ENCODE assay signal across 29 cellular contexts in genomic region chr4:55438314-55438713, GRCh38. TPM values are rescaled to one million over a fixed set of nuclear protein-coding genes. Genes with fewer than 3 reads are reported as not detected.
DNase-seq lines count a peak whose midpoint lies in the region; ATAC-seq and TF ChIP-seq lines count a peak whose summit lies in the region.
"Had no signal": no experiment of that assay in that cellular context is flagged by ENCODE, and none has a peak within 500 bp of the region (broad histone marks: within the 10 kb centered on the region; RNA-seq: fewer than 3 reads in every experiment).

No MANE protein-coding gene starts in this region.

- no peak overlapping the region for H2AFZ ChIP-seq in hepatocyte

- H3K27me3 Mint-ChIP-seq in CD8-positive, alpha-beta T cell (ENCODE audit: low read depth): no peaks in the 10 kb centered on the region
- no peaks in the 10 kb centered on the region for H3K27me3 Mint-ChIP-seq in progenitor cell of endocrine pancreas
- no peaks in the 10 kb centered on the region for H3K27me3 Mint-ChIP-seq in CD14-positive monocyte (ENCODE audit: low read depth in 3 of 3)
- H3K27me3 Mint-ChIP-seq: activated CD8-positive, alpha-beta T cell treated with anti-CD3 and anti-CD28 coated beads for 36 hours; activated naive CD8-positive, alpha-beta T cell treated with anti-CD3 and anti-CD28 coated beads, Interleukin-2, amount 50 U/mL, for 24 hours; brain; effector memory CD8-positive, alpha-beta T cell; T-cell had no signal

- TF ChIP-seq POLR2A in Peyer's patch (IDR thresholded peaks at IDR 0.05): no peak

- H3K9me2 ChIP-seq in hepatocyte (replicated peaks; ENCODE audit: insufficient read depth): no peaks in the 10 kb centered on the region

- H3K4me2 ChIP-seq in hepatocyte: peak overlapping the region; percentile 39
- H3K4me2 ChIP-seq: BLaER1 treated with 17β-estradiol and CSF1 and Interleukin-3, amounts not matched to agents 10 nM and 100 nM had no signal

- no peak overlapping the region for H3K4me3 ChIP-seq in CD8-positive, alpha-beta T cell (ENCODE audit: low read depth, low read length)
- H3K4me3 ChIP-seq in Peyer's patch (no peak overlapping the region), hepatocyte (no peak overlapping the region), left lung (no peak overlapping the region)
- H3K4me3 ChIP-seq: BLaER1 treated with 17β-estradiol and CSF1 and Interleukin-3, amounts not matched to agents 10 nM and 100 nM; esophagus muscularis mucosa; vagina had no signal

- H3K4me1 ChIP-seq in CD8-positive, alpha-beta T cell (ENCODE audit: insufficient read depth, low read length): no peaks in the 10 kb centered on the region
- H3K4me1 ChIP-seq in Peyer's patch (peaks cover 0 to 5% (median 0%) of the 10 kb centered on the region in 4 donors), hepatocyte (ENCODE audit: insufficient read depth) (peaks cover 6% of the 10 kb centered on the region), left lung (no peaks in the 10 kb centered on the region)
- H3K4me1 ChIP-seq: vagina had no signal

- H3K4me1 Mint-ChIP-seq in CD8-positive, alpha-beta T cell (ENCODE audit: low read depth): peaks cover 14% of the 10 kb centered on the region
- H3K4me1 Mint-ChIP-seq in progenitor cell of endocrine pancreas (ENCODE audit: low read depth): peaks cover 18% of the 10 kb centered on the region
- peaks cover 5% of the 10 kb centered on the region for H3K4me1 Mint-ChIP-seq in CD14-positive monocyte
- H3K4me1 Mint-ChIP-seq: brain, mesothelial cell of epicardium, nephron had no signal

- POLR2A ChIA-PET in CD8-positive, alpha-beta T cell (lab: Charles Lee): no interaction called here

- H3K36me3 ChIP-seq in CD8-positive, alpha-beta T cell (ENCODE audit: insufficient read depth, low read length): peaks cover 5% of the 10 kb centered on the region
- peaks cover 0 to 41% (median 0%) of the 10 kb centered on the region in 3 donors for H3K36me3 ChIP-seq in Peyer's patch
- no peaks in the 10 kb centered on the region for H3K36me3 ChIP-seq in hepatocyte (replicated peaks; ENCODE audit: insufficient read depth, low read depth)
- peaks cover 0 to 58% of the 10 kb centered on the region in 2 donors for H3K36me3 ChIP-seq in left lung

- CTCF ChIA-PET in CD8-positive, alpha-beta T cell (lab: Charles Lee): interaction anchor here (1.6 to 2.2 kb wide), 2 partner anchors 43 to 116 kb away, joined by 4 to 5 read pairs; partner anchors contain the start of gene TMEM165

- intact Hi-C loops in CD8-positive, alpha-beta T cell (cut with DNase I, micrococcal nuclease): loop anchor here in 1 of 2 experiments (2.0 to 5.0 kb wide), 2 partner anchors 14 to 41 kb away; partner anchors contain the start of gene TMEM165
- intact Hi-C loops in CD14-positive monocyte (cut with micrococcal nuclease) (no loop called here), left lung (cut with DNase I) (no loop called here)

- no peaks in the 10 kb centered on the region for H4K20me1 ChIP-seq in hepatocyte (ENCODE audit: insufficient read depth, poor library complexity, severe bottlenecking)

- H3K9me3 Mint-ChIP-seq in CD8-positive, alpha-beta T cell: no peaks in the 10 kb centered on the region
- H3K9me3 Mint-ChIP-seq in progenitor cell of endocrine pancreas (ENCODE audit: low read depth) (no peaks in the 10 kb centered on the region), CD14-positive monocyte (no peaks in the 10 kb centered on the region)
- H3K9me3 Mint-ChIP-seq: activated CD8-positive, alpha-beta T cell treated with anti-CD3 and anti-CD28 coated beads for 36 hours; activated naive CD8-positive, alpha-beta T cell treated with anti-CD3 and anti-CD28 coated beads, Interleukin-2, amount 50 U/mL, for 24 hours; brain; effector memory CD8-positive, alpha-beta T cell; mesothelial cell of epicardium; nephron; T-cell had no signal

- no peak overlapping the region for H3K27ac ChIP-seq in CD8-positive, alpha-beta T cell (ENCODE audit: low read depth, low read length)
- H3K27ac ChIP-seq in Peyer's patch: peak overlapping the region in 3 of 4 donors; percentile 25 to 70 (median 68)
- H3K27ac ChIP-seq in hepatocyte: peak overlapping the region; percentile 95
- H3K27ac ChIP-seq in left lung: no peak overlapping the region
- H3K27ac ChIP-seq: BLaER1 treated with 17β-estradiol and CSF1 and Interleukin-3, amounts not matched to agents 10 nM and 100 nM; esophagus muscularis mucosa; vagina had no signal

- H3K9me3 ChIP-seq in CD8-positive, alpha-beta T cell (ENCODE audit: low read length): no peaks in the 10 kb centered on the region
- H3K9me3 ChIP-seq in Peyer's patch (no peaks in the 10 kb centered on the region), hepatocyte (ENCODE audit: low read depth) (no peaks in the 10 kb centered on the region), left lung (no peaks in the 10 kb centered on the region)
- H3K9me3 ChIP-seq: BLaER1 treated with 17β-estradiol and CSF1 and Interleukin-3, amounts not matched to agents 10 nM and 100 nM; esophagus muscularis mucosa; vagina had no signal

- peaks cover 68% of the 10 kb centered on the region for H3K36me3 Mint-ChIP-seq in CD8-positive, alpha-beta T cell
- H3K36me3 Mint-ChIP-seq in progenitor cell of endocrine pancreas (ENCODE audit: insufficient read depth) (peaks cover 18% of the 10 kb centered on the region), CD14-positive monocyte (peaks cover 50 to 51% of the 10 kb centered on the region in 2 donors)

- no peak overlapping the region for H3K4me3 Mint-ChIP-seq in CD8-positive, alpha-beta T cell
- H3K4me3 Mint-ChIP-seq in progenitor cell of endocrine pancreas (ENCODE audit: low read depth) (no peak overlapping the region), CD14-positive monocyte (no peak overlapping the region)
- H3K4me3 Mint-ChIP-seq: activated CD8-positive, alpha-beta T cell treated with anti-CD3 and anti-CD28 coated beads for 36 hours; activated naive CD8-positive, alpha-beta T cell treated with anti-CD3 and anti-CD28 coated beads, Interleukin-2, amount 50 U/mL, for 24 hours; brain; effector memory CD8-positive, alpha-beta T cell; mesothelial cell of epicardium; nephron; T-cell had no signal

- 61% methylated on average over 2 of the region's 2 CpGs for WGBS in hepatocyte (ENCODE audit: low lambda C conversion rate, missing lambda C conversion rate)

- ATAC-seq in CD8-positive, alpha-beta T cell: no peak
- ATAC-seq in GM18519 (IDR thresholded peaks at IDR 0.05; ENCODE audit: low FRiP score, unreplicated experiment) (no peak), left lung (no peak)
- ATAC-seq: activated CD8-positive, alpha-beta T cell treated with anti-CD3 and anti-CD28 coated beads for 36 hours; effector memory CD8-positive, alpha-beta T cell; left lobe of liver; T-cell had no signal

- DNase-seq in CD8-positive, alpha-beta T cell: no peak
- no peak for DNase-seq in Peyer's patch
- peak; percentile 34 for DNase-seq in hepatocyte (ENCODE audit: low spot score)
- DNase-seq in progenitor cell of endocrine pancreas (ENCODE audit: low spot score, unreplicated experiment): no peak
- DNase-seq in DMS53 treated with DMSO at 0.1 percent for 48 hours (lab: John Stamatoyannopoulos, UW; ENCODE audit: unreplicated experiment): no peak
- no peak for DNase-seq in CD14-positive monocyte (ENCODE audit: low spot score)
- DNase-seq in left lung: no peak
- DNase-seq: activated CD4-positive, alpha-beta T cell treated with anti-CD3 and anti-CD28 coated beads for 1 hour; activated CD8-positive, alpha-beta T cell treated with anti-CD3 and anti-CD28 coated beads for 36 hours; activated gamma-delta T cell treated with Interleukin-2 at 50 U/mL for 16 hours; activated naive CD8-positive, alpha-beta T cell treated with anti-CD3 and anti-CD28 coated beads, Interleukin-2, amount 50 U/mL, for 24 hours; effector memory CD8-positive, alpha-beta T cell; EL; foreskin melanocyte; Karpas-422; NCI-H1694 treated with DMSO at 0.1 percent for 48 hours; NCI-H2171 treated with DMSO at 0.1 percent for 48 hours; NCI-H526 treated with DMSO at 0.1 percent for 48 hours; posterior cingulate gyrus; substantia nigra; T-cell had no signal

- TF ChIP-seq CTCF in CD8-positive, alpha-beta T cell (IDR thresholded peaks at IDR 0.05): no peak
- TF ChIP-seq CTCF in Peyer's patch (IDR thresholded peaks at IDR 0.05) (no peak), hepatocyte (IDR thresholded peaks at IDR 0.05; ENCODE audit: poor library complexity) (no peak), progenitor cell of endocrine pancreas (IDR thresholded peaks at IDR 0.05; ENCODE audit: unreplicated experiment) (no peak), CD14-positive monocyte (IDR thresholded peaks at IDR 0.05) (no peak), left lung (IDR thresholded peaks at IDR 0.05) (no peak)

- H3K79me2 ChIP-seq in hepatocyte: no peaks in the 10 kb centered on the region

- H3K27ac Mint-ChIP-seq in CD8-positive, alpha-beta T cell: peak overlapping the region; percentile 62
- H3K27ac Mint-ChIP-seq in progenitor cell of endocrine pancreas: peak overlapping the region; percentile 80
- peak overlapping the region in 2 of 7 donors; percentile 50 to 59 for H3K27ac Mint-ChIP-seq in CD14-positive monocyte
- H3K27ac Mint-ChIP-seq: activated CD8-positive, alpha-beta T cell treated with anti-CD3 and anti-CD28 coated beads for 36 hours; activated naive CD8-positive, alpha-beta T cell treated with anti-CD3 and anti-CD28 coated beads, Interleukin-2, amount 50 U/mL, for 24 hours; effector memory CD8-positive, alpha-beta T cell; mesothelial cell of epicardium; nephron had no signal

- H3K27me3 ChIP-seq in CD8-positive, alpha-beta T cell (ENCODE audit: insufficient read depth, low read length): no peaks in the 10 kb centered on the region
- H3K27me3 ChIP-seq in Peyer's patch (no peaks in the 10 kb centered on the region), hepatocyte (no peaks in the 10 kb centered on the region), left lung (no peaks in the 10 kb centered on the region)
- H3K27me3 ChIP-seq: BLaER1 treated with 17β-estradiol and CSF1 and Interleukin-3, amounts not matched to agents 10 nM and 100 nM; esophagus muscularis mucosa; vagina had no signal

RNA-seq across cellular contexts. Expression of gene TMEM165, which starts 42.6 kb away (rescaled TPM):
- 10 to 100 TPM; 31.0 to 31.5 TPM for total RNA-seq in CD8-positive, alpha-beta T cell
- total RNA-seq in Peyer's patch (100 to 1,000 TPM in 1 of 4 donors, 10 to 100 TPM in 3; 78.2 to 105 (median 91.4) TPM), hepatocyte (146 and 160 TPM in 2 replicates), progenitor cell of endocrine pancreas (65.7 and 73.4 TPM in 2 replicates), left lung (100 to 1,000 TPM; 121 to 201 TPM)
- polyA plus RNA-seq in hepatocyte (152 and 172 TPM in 2 replicates), CD14-positive monocyte (10 to 100 TPM; 92.8 to 96.4 TPM)

Comparison
In these comparisons a context has a peak if more than half of its experiments do, and no peak if none do; other contexts are left out.
1. H3K27ac ChIP-seq: peak in Peyer's patch (3 of 4) and hepatocyte (single experiment); none in CD8-positive, alpha-beta T cell (single experiment) and left lung (0 of 2).